In the genomic region with DNA sequence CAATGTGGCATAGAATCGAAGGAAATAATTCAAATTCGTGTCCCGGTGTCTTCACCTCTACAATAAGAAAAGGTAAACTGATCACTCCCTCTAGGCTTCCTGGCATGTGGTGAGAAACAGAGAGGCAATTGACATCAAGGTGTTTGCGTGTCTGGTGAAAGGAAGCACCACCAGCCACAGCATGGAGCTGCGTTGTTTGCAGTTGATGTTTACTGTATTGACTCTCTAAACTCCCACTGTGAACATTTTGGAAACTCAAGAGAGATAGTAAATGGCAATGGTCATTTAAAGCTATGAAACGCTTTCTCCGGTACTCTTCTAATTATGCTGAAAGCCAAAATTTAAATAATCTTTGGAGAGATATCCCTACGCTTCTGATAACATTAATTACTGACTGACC, we compare ENCODE assay signal across 25 cellular contexts.
"Had no signal": no experiment of that assay in that cellular context is flagged by ENCODE, and none has a peak within 500 bp of the region (broad histone marks: within the 10 kb centered on the region; RNA-seq: fewer than 3 reads in every experiment).

No MANE protein-coding gene starts in this region.

- H3K36me3 ChIP-seq: gastroesophageal sphincter, left lung, prostate gland, sigmoid colon, spleen, suprapubic skin, transverse colon, upper lobe of right lung, uterus had no signal

- H3K4me1 ChIP-seq: prostate gland, uterus had no signal

- H3K27ac Mint-ChIP-seq: nephron progenitor cell; stimulated activated naive CD8-positive, alpha-beta T cell treated with anti-CD3 and anti-CD28 coated beads, Interleukin-15, amount 100 ng/mL, for 72 hours had no signal

- H3K4me2 ChIP-seq: hepatocyte had no signal

- H2AFZ ChIP-seq: hepatocyte had no signal

- H3K27ac ChIP-seq: dorsolateral prefrontal cortex, hepatocyte, left lung, prostate gland, skin epidermis, suprapubic skin, transverse colon, upper lobe of right lung, uterus had no signal

- H3K9me3 Mint-ChIP-seq: naive thymus-derived CD8-positive, alpha-beta T cell; nephron progenitor cell had no signal

- H3K4me3 Mint-ChIP-seq: naive thymus-derived CD8-positive, alpha-beta T cell; nephron progenitor cell; stimulated activated naive CD8-positive, alpha-beta T cell treated with anti-CD3 and anti-CD28 coated beads, Interleukin-15, amount 100 ng/mL, for 72 hours had no signal

- DNase-seq: dorsolateral prefrontal cortex; effector CD4-positive, alpha-beta T cell; foreskin fibroblast; heart left ventricle; kidney; left lung; mesendoderm; midbrain; naive thymus-derived CD8-positive, alpha-beta T cell; nephron progenitor cell; nucleus accumbens; right cardiac atrium; sigmoid colon; spleen; stimulated activated CD4-positive, alpha-beta T cell treated with anti-CD3 and anti-CD28 coated beads, Interleukin-4, amount 100 ng/mL, for 4 hours; stimulated activated naive CD4-positive, alpha-beta T cell; stimulated activated naive CD8-positive, alpha-beta T cell treated with anti-CD3 and anti-CD28 coated beads, Interleukin-15, amount 100 ng/mL, for 72 hours; transverse colon; upper lobe of right lung; uterus had no signal

- H3K27me3 Mint-ChIP-seq: naive thymus-derived CD8-positive, alpha-beta T cell had no signal

- H3K4me3 ChIP-seq: dorsolateral prefrontal cortex, gastroesophageal sphincter, heart left ventricle, hepatocyte, left lung, prostate gland, sigmoid colon, skin epidermis, spleen, suprapubic skin, transverse colon, upper lobe of right lung, uterus had no signal

- H3K27me3 ChIP-seq: dorsolateral prefrontal cortex, gastroesophageal sphincter, heart left ventricle, hepatocyte, left lung, sigmoid colon, spleen, suprapubic skin, transverse colon, upper lobe of right lung, uterus had no signal

- ATAC-seq: gastroesophageal sphincter; heart left ventricle; left lung; naive thymus-derived CD8-positive, alpha-beta T cell; right cardiac atrium; stimulated activated naive CD8-positive, alpha-beta T cell treated with anti-CD3 and anti-CD28 coated beads, Interleukin-15, amount 100 ng/mL, for 72 hours; upper lobe of right lung had no signal

- H3K9me3 ChIP-seq: gastroesophageal sphincter, heart left ventricle, left lung, prostate gland, sigmoid colon, spleen, suprapubic skin, transverse colon, upper lobe of right lung, uterus had no signal

- H3K36me3 Mint-ChIP-seq: naive thymus-derived CD8-positive, alpha-beta T cell had no signal
